12 cellular contexts compared by ENCODE assay signal in the genomic region with DNA sequence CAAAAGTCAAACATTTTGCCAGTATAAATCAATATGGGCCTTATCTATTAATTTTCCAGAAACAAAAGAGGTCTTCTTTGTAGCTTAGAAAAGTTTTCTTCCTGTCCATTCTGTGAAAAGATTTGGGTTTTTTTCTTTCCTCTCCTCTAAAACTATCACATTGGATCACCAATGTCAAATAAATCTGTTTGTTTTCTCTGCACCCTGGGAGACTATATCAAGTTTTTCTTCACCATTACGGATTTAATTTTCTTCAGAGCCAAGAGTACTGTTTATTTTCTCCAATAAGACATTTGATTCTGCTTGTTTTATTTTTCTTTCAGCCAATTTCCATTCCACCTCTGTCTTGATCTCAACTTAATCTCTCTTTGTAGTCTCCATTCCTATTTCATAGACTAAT. TPM values are rescaled to one million over a fixed set of nuclear protein-coding genes. Genes with fewer than 3 reads are reported as not detected.
A peak's percentile ranks its signal among the peaks of the same experiment; 100 is the strongest.
DNase-seq lines count a peak whose midpoint lies in the region; ATAC-seq, FAIRE-seq and TF ChIP-seq lines count a peak whose summit lies in the region.
"Had no signal": no experiment of that assay in that cellular context is flagged by ENCODE, and none has a peak within 500 bp of the region (broad histone marks: within the 10 kb centered on the region; RNA-seq: fewer than 3 reads in every experiment).

No MANE protein-coding gene starts in this region.

- peak overlapping the region; percentile 99 for H3K4me2 ChIP-seq in astrocyte (ENCODE audit: low read length)

- H3K9me3 ChIP-seq in HEK293 (ENCODE audit: control insufficient read depth, insufficient read depth, low read depth, low read length) (no peaks in the 10 kb centered on the region), astrocyte (ENCODE audit: insufficient read depth, low read depth, low read length) (no peaks in the 10 kb centered on the region), iPS-18a (ENCODE audit: control insufficient read depth, low read depth, low read length) (no peaks in the 10 kb centered on the region), gastrocnemius medialis (no peaks in the 10 kb centered on the region), BE2C (no peaks in the 10 kb centered on the region)
- H3K9me3 ChIP-seq: adrenal gland had no signal

- peak overlapping the region; percentile 1 for H3K27ac Mint-ChIP-seq in astrocyte (ENCODE audit: unreplicated experiment)
- H3K27ac Mint-ChIP-seq in activated T-cell treated with anti-CD3 and anti-CD28 coated beads, Interleukin-2, amount 50 U/mL, for 72 hours, result no peak overlapping the region
- H3K27ac Mint-ChIP-seq: activated CD4-positive, alpha-beta memory T cell treated with anti-CD3 and anti-CD28 coated beads, Interleukin-2, amount 10 ng/mL, durations not matched to agents 7 days and 5 days had no signal

- no peaks in the 10 kb centered on the region for H3K9me3 Mint-ChIP-seq in astrocyte (ENCODE audit: unreplicated experiment)
- no peaks in the 10 kb centered on the region for H3K9me3 Mint-ChIP-seq in activated T-cell treated with anti-CD3 and anti-CD28 coated beads, Interleukin-2, amount 50 U/mL, for 72 hours
- H3K9me3 Mint-ChIP-seq: activated CD4-positive, alpha-beta memory T cell treated with anti-CD3 and anti-CD28 coated beads, Interleukin-2, amount 10 ng/mL, durations not matched to agents 7 days and 5 days had no signal

- H2AFZ ChIP-seq in astrocyte (ENCODE audit: low read depth, low read length), result no peak overlapping the region

- no peak for TF ChIP-seq CTCF in HEK293 (tag by site-specific recombination; IDR thresholded peaks at IDR 0.05)
- TF ChIP-seq CTCF in astrocyte (IDR thresholded peaks at IDR 0.05; ENCODE audit: insufficient read depth, low read depth, low read length), result no peak
- TF ChIP-seq CTCF in gastrocnemius medialis (IDR thresholded peaks at IDR 0.05 in 4 of 5, conservative IDR thresholded peaks at IDR 0.05 in 1 of 5), result no peak
- TF ChIP-seq CTCF in BE2C (IDR thresholded peaks at IDR 0.05; ENCODE audit: low read depth, low read length), result no peak

- no peak for TF ChIP-seq POLR2A in gastrocnemius medialis (IDR thresholded peaks at IDR 0.05)

- peaks cover 3% of the 10 kb centered on the region for H3K4me1 Mint-ChIP-seq in astrocyte (ENCODE audit: low read depth, unreplicated experiment)
- peaks cover 5% of the 10 kb centered on the region for H3K4me1 Mint-ChIP-seq in activated T-cell treated with anti-CD3 and anti-CD28 coated beads, Interleukin-2, amount 50 U/mL, for 72 hours (ENCODE audit: low read depth)

- H3K9ac ChIP-seq in astrocyte (ENCODE audit: low read length), result no peak overlapping the region
- H3K9ac ChIP-seq in iPS-18a (ENCODE audit: low read length), result peak overlapping the region; percentile 76

- intact Hi-C loops in gastrocnemius medialis (cut with DNase I; ENCODE audit: low total_unique reads), result no loop called here

- H4K20me1 ChIP-seq in astrocyte (ENCODE audit: insufficient read depth, low read length), result peaks cover 11% of the 10 kb centered on the region

- peak overlapping the region; percentile 97 for H3K4me3 Mint-ChIP-seq in astrocyte (ENCODE audit: unreplicated experiment)
- H3K4me3 Mint-ChIP-seq in activated T-cell treated with anti-CD3 and anti-CD28 coated beads, Interleukin-2, amount 50 U/mL, for 72 hours, result peak overlapping the region in 1 of 2 donors; percentile 91

- H3K36me3 ChIP-seq in HEK293 (ENCODE audit: control insufficient read depth in 2 of 2, insufficient read depth in 1 of 2, low read length in 2 of 2) (peaks cover 0 to 8% of the 10 kb centered on the region in 2 experiments; a peak in 1 of 3 replicates), astrocyte (ENCODE audit: insufficient read depth, low read length) (no peaks in the 10 kb centered on the region), iPS-18a (ENCODE audit: control insufficient read depth, low read depth, low read length) (no peaks in the 10 kb centered on the region), gastrocnemius medialis (no peaks in the 10 kb centered on the region), BE2C (no peaks in the 10 kb centered on the region)
- H3K36me3 ChIP-seq: adrenal gland had no signal

- H3K27me3 ChIP-seq in astrocyte (ENCODE audit: insufficient read depth, low read length), result no peaks in the 10 kb centered on the region
- H3K27me3 ChIP-seq in iPS-18a (ENCODE audit: control insufficient read depth, insufficient read depth, low read length), result no peaks in the 10 kb centered on the region
- no peaks in the 10 kb centered on the region for H3K27me3 ChIP-seq in gastrocnemius medialis
- H3K27me3 ChIP-seq in BE2C, result peaks cover 15% of the 10 kb centered on the region; the same call in 1 of the 2 replicates
- H3K27me3 ChIP-seq: adrenal gland had no signal

- ATAC-seq in gastrocnemius medialis (no peak), GM19397 (IDR thresholded peaks at IDR 0.05; ENCODE audit: unreplicated experiment) (no peak)
- no peak for ATAC-seq in activated T-cell treated with anti-CD3 and anti-CD28 coated beads, Interleukin-2, amount 50 U/mL, for 72 hours (replicated peaks in 1 of 2)

- no peak overlapping the region for H3K27ac ChIP-seq in HEK293 (ENCODE audit: extremely low read depth, low read depth, low read length)
- no peak overlapping the region for H3K27ac ChIP-seq in astrocyte (ENCODE audit: low read depth, low read length)
- H3K27ac ChIP-seq in iPS-18a (ENCODE audit: low read length), result no peak overlapping the region
- peak overlapping the region; percentile 1 to 95 (median 86) for H3K27ac ChIP-seq in gastrocnemius medialis

- CTCF ChIA-PET in HEK293 (lab: Yijun Ruan, JAX), result interaction anchor here (0.7 to 0.8 kb wide), 3 partner anchors 8 to 97 kb away, joined by 3 to 5 read pairs (median 3); no protein-coding TSS in a partner anchor

- no peaks in the 10 kb centered on the region for H3K27me3 Mint-ChIP-seq in astrocyte (ENCODE audit: low read depth, unreplicated experiment)
- H3K27me3 Mint-ChIP-seq in activated T-cell treated with anti-CD3 and anti-CD28 coated beads, Interleukin-2, amount 50 U/mL, for 72 hours (ENCODE audit: low read depth), result peaks cover 24% of the 10 kb centered on the region

- no peaks in the 10 kb centered on the region for H3K79me2 ChIP-seq in astrocyte (ENCODE audit: insufficient read depth, low read length)

- peaks cover 14% of the 10 kb centered on the region for H3K4me1 ChIP-seq in HEK293 (ENCODE audit: control insufficient read depth, insufficient read depth, low read length)
- H3K4me1 ChIP-seq in astrocyte (ENCODE audit: insufficient read depth, low read length), result peaks cover 19% of the 10 kb centered on the region
- peaks cover 17% of the 10 kb centered on the region for H3K4me1 ChIP-seq in iPS-18a (ENCODE audit: control insufficient read depth, low read depth, low read length)
- H3K4me1 ChIP-seq in gastrocnemius medialis, result peaks cover 5 to 22% of the 10 kb centered on the region in 2 donors
- H3K4me1 ChIP-seq in BE2C, result no peaks in the 10 kb centered on the region

- POLR2A ChIA-PET in HEK293 (lab: Yijun Ruan, JAX), result interaction anchor here (0.6 to 1.1 kb wide), 4 partner anchors 9 to 31 kb away, joined by 3 to 5 read pairs (median 3); no protein-coding TSS in a partner anchor

- H3K36me3 Mint-ChIP-seq in astrocyte (ENCODE audit: low read depth, unreplicated experiment), result no peaks in the 10 kb centered on the region
- no peaks in the 10 kb centered on the region for H3K36me3 Mint-ChIP-seq in activated T-cell treated with anti-CD3 and anti-CD28 coated beads, Interleukin-2, amount 50 U/mL, for 72 hours (ENCODE audit: insufficient read depth in 2 of 2)

- no peak overlapping the region for H3K4me3 ChIP-seq in HEK293 (ENCODE audit: low read depth, low read length)
- no peak overlapping the region for H3K4me3 ChIP-seq in astrocyte (ENCODE audit: insufficient read depth, low read depth, low read length)
- H3K4me3 ChIP-seq in iPS-18a (ENCODE audit: low read length), result peak overlapping the region; percentile 85
- peak overlapping the region in 1 of 4 donors; percentile 98 for H3K4me3 ChIP-seq in gastrocnemius medialis
- no peak overlapping the region for H3K4me3 ChIP-seq in BE2C (ENCODE audit: low read depth, low read length)

- no peak for DNase-seq in astrocyte (ENCODE audit: low read depth)
- DNase-seq in gastrocnemius medialis, result no peak
- DNase-seq in activated T-cell treated with anti-CD3 and anti-CD28 coated beads, Interleukin-2, amount 50 U/mL, for 72 hours, result no peak
- DNase-seq in BE2C, result no peak
- DNase-seq: activated CD4-positive, alpha-beta memory T cell treated with anti-CD3 and anti-CD28 coated beads, Interleukin-2, amount 10 ng/mL, durations not matched to agents 7 days and 5 days; NCI-H146; SW 1271 had no signal

- peak; percentile 13 for FAIRE-seq in astrocyte (lab: Jason Lieb, UNC)
- FAIRE-seq: HTR-8/SVneo had no signal

- in situ Hi-C loops in gastrocnemius medialis (cut with MboI; ENCODE audit: low sequenced_read_pairs in 4 of 4), result loop anchor here in 1 of 4 donors (25.0 kb wide), 1 partner anchor 113 kb away; a partner anchor contains a TSS

RNA-seq across cellular contexts. Expression of a gene that starts 1.9 kb away (rescaled TPM):
- total RNA-seq in astrocyte (11.2 and 12.6 TPM in 2 replicates), gastrocnemius medialis (10 to 100 TPM; 15.3 to 33.4 (median 18.9) TPM)
- total RNA-seq in activated T-cell treated with anti-CD3 and anti-CD28 coated beads, Interleukin-2, amount 50 U/mL, for 72 hours, result 1 to 10 TPM; 3.1 to 3.5 TPM
- polyA plus RNA-seq in BE2C (2012; ENCODE audit: insufficient read depth, insufficient read length, low read depth), result 2.3 TPM

RNA-seq across cellular contexts. Expression of a gene that starts 15.6 kb away (rescaled TPM):
- 16.7 and 18.5 TPM in 2 replicates for total RNA-seq in astrocyte
- total RNA-seq in gastrocnemius medialis, result 10 to 100 TPM; 38.8 to 58.7 (median 49.3) TPM
- 10 to 100 TPM; 22.1 to 22.6 TPM for total RNA-seq in activated T-cell treated with anti-CD3 and anti-CD28 coated beads, Interleukin-2, amount 50 U/mL, for 72 hours
- 25.0 TPM for polyA plus RNA-seq in BE2C (2012; ENCODE audit: insufficient read depth, insufficient read length, low read depth)

RNA-seq across cellular contexts. Expression of a gene that starts 15.6 kb away (rescaled TPM):
- 5.9 and 6.6 TPM in 2 replicates for total RNA-seq in astrocyte
- 10 to 100 TPM; 14.6 to 17.1 (median 15.5) TPM for total RNA-seq in gastrocnemius medialis
- total RNA-seq in activated T-cell treated with anti-CD3 and anti-CD28 coated beads, Interleukin-2, amount 50 U/mL, for 72 hours, result 1 to 10 TPM; 7.8 to 9.6 TPM
- 8.9 TPM for polyA plus RNA-seq in BE2C (2012; ENCODE audit: insufficient read depth, insufficient read length, low read depth)

RNA-seq across cellular contexts. Expression of a gene that starts 29.2 kb away (rescaled TPM):
- total RNA-seq in astrocyte (36.7 and 42.8 TPM in 2 replicates), gastrocnemius medialis (10 to 100 TPM; 55.2 to 75.7 (median 64.7) TPM)
- 10 to 100 TPM; 83.6 to 89.3 TPM for total RNA-seq in activated T-cell treated with anti-CD3 and anti-CD28 coated beads, Interleukin-2, amount 50 U/mL, for 72 hours
- 116 TPM for polyA plus RNA-seq in BE2C (2012; ENCODE audit: insufficient read depth, insufficient read length, low read depth)

RNA-seq across cellular contexts. Expression of a gene that starts 34.0 kb away (rescaled TPM):
- total RNA-seq in astrocyte (55.5 and 55.6 TPM in 2 replicates), gastrocnemius medialis (10 to 100 TPM; 27.2 to 59.5 (median 34.0) TPM)
- 10 to 100 TPM; 66.0 to 67.0 TPM for total RNA-seq in activated T-cell treated with anti-CD3 and anti-CD28 coated beads, Interleukin-2, amount 50 U/mL, for 72 hours
- polyA plus RNA-seq in BE2C (2012; ENCODE audit: insufficient read depth, insufficient read length, low read depth), result 151 TPM

Comparison
In these comparisons a context has a peak if more than half of its experiments do, and no peak if none do; other contexts are left out.
1. H3K27ac ChIP-seq: peak in gastrocnemius medialis (4 of 4); none in HEK293 (single experiment), astrocyte (single experiment) and iPS-18a (single experiment).